31 cellular contexts compared by ENCODE assay signal in the genomic region with DNA sequence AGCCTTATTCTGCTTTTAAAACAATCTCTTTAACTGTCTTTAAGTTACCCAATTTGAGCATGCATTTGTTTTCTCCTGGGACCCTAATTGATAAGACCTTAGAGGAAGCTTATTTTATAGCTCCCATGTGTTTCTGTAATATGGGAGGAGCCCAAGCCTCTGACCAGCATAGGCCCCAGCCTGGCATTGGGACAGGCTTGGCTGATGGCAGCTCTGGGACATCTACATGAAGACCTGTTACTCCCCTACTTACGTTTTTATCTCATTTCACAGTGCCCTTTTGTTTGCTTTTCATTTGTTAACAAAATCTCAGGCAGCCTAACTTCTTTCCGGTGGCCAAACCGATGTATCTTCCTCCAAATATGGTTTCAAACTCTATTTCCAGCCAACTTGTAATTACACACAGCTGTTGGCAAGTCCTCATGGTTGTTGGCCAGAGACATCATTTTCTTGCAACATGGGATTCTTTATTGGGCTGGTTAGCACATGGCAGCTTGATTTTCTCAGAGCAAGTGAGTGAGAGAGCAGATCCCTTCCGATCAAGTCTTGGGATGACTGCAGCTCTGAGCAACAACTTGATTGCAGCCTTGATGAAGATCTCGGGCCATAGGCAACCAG.
DNase-seq lines count a peak whose midpoint lies in the region; ATAC-seq and TF ChIP-seq lines count a peak whose summit lies in the region.
"Had no signal": no experiment of that assay in that cellular context is flagged by ENCODE, and none has a peak within 500 bp of the region (broad histone marks: within the 10 kb centered on the region; RNA-seq: fewer than 3 reads in every experiment).

No MANE protein-coding gene starts in this region.

- H3K4me3 Mint-ChIP-seq in activated CD8-positive, alpha-beta T cell treated with anti-CD3 and anti-CD28 coated beads for 36 hours: no peak overlapping the region
- H3K4me3 Mint-ChIP-seq: activated naive CD4-positive, alpha-beta T cell treated with anti-CD3 and anti-CD28 coated beads, Interleukin-2, amount 50 U/mL, for 24 hours; activated T-helper 17 cell treated with anti-CD3 and anti-CD28 coated beads, Interleukin-2, amount 50 U/mL, for 72 hours; dendritic cell treated with granulocyte-macrophage colony-stimulating factor and Interleukin-4, amounts not matched to agents 40 ng/mL and 50 ng/mL, for 4 days; mesothelial cell of epicardium; nephron progenitor cell had no signal

- no peaks in the 10 kb centered on the region for H3K36me3 Mint-ChIP-seq in activated CD8-positive, alpha-beta T cell treated with anti-CD3 and anti-CD28 coated beads for 36 hours (ENCODE audit: low read depth)
- H3K36me3 Mint-ChIP-seq: mesothelial cell of epicardium had no signal

- DNase-seq in left cardiac atrium (no peak), right atrium auricular region (ENCODE audit: low spot score) (no peak), astrocyte of the cerebellum (ENCODE audit: low read depth) (peak; percentile 29), fibroblast of villous mesenchyme (ENCODE audit: low read depth) (peak; percentile 2), midbrain (lab: John Stamatoyannopoulos, UW) (no peak), ACHN (no peak)
- no peak for DNase-seq in activated CD8-positive, alpha-beta T cell treated with anti-CD3 and anti-CD28 coated beads for 36 hours
- DNase-seq: activated CD4-positive, alpha-beta T cell treated with anti-CD3 and anti-CD28 coated beads, Interleukin-2, amount 50 U/mL, for 48 hours; activated CD8-positive, alpha-beta memory T cell treated with anti-CD3 and anti-CD28 coated beads, Interleukin-2, amount 50 U/mL, for 48 hours; central memory CD4-positive, alpha-beta T cell; foreskin melanocyte; HCEC 1CT; Kasumi-1; left lung; NCI-H1092 treated with DMSO at 0.1 percent for 48 hours; NCI-H2029; NCI-H345; NCI-H774; nephron progenitor cell; posterior cingulate gyrus; SIG-M5; stimulated activated CD8-positive, alpha-beta memory T cell treated with anti-CD3 and anti-CD28 coated beads, Interleukin-4, amount 100 ng/mL, for 48 hours; stomach; trophoblast cell had no signal

- in situ Hi-C loops in astrocyte of the cerebellum (cut with HindIII; ENCODE audit: low sequenced_read_pairs): no loop called here
- in situ Hi-C loops in ACHN (cut with HindIII; ENCODE audit: low pct_ligation_motif_present, low pct_unique_long_range_greater_than_20kb, low sequenced_read_pairs): no loop called here

- TF ChIP-seq CTCF in right atrium auricular region (IDR thresholded peaks at IDR 0.05) (no peak), astrocyte of the cerebellum (IDR thresholded peaks at IDR 0.05; ENCODE audit: low read depth, low read length, missing control alignments) (no peak), fibroblast of villous mesenchyme (IDR thresholded peaks at IDR 0.05; ENCODE audit: insufficient read depth, low read depth, low read length) (no peak)
- TF ChIP-seq CTCF in activated CD8-positive, alpha-beta T cell treated with anti-CD3 and anti-CD28 coated beads for 36 hours (IDR thresholded peaks at IDR 0.05): no peak

- H3K4me3 ChIP-seq in right atrium auricular region (no peak overlapping the region), astrocyte of the cerebellum (ENCODE audit: low read depth, low read length) (no peak overlapping the region), fibroblast of villous mesenchyme (ENCODE audit: low read depth, low read length) (no peak overlapping the region)
- H3K4me3 ChIP-seq: BLaER1, hepatocyte, left lung, stomach had no signal

- no peaks in the 10 kb centered on the region for H3K4me1 ChIP-seq in right atrium auricular region
- H3K4me1 ChIP-seq: BLaER1, left lung, stomach had no signal

- no peak overlapping the region for H3K27ac Mint-ChIP-seq in activated CD8-positive, alpha-beta T cell treated with anti-CD3 and anti-CD28 coated beads for 36 hours
- H3K27ac Mint-ChIP-seq: activated naive CD4-positive, alpha-beta T cell treated with anti-CD3 and anti-CD28 coated beads, Interleukin-2, amount 50 U/mL, for 24 hours; activated T-helper 17 cell treated with anti-CD3 and anti-CD28 coated beads, Interleukin-2, amount 50 U/mL, for 72 hours; dendritic cell treated with granulocyte-macrophage colony-stimulating factor and Interleukin-4, amounts not matched to agents 40 ng/mL and 50 ng/mL, for 4 days; mesothelial cell of epicardium; nephron progenitor cell had no signal

- no peak overlapping the region for H3K27ac ChIP-seq in right atrium auricular region
- H3K27ac ChIP-seq: BLaER1, hepatocyte, left lung, stomach had no signal

- peak; percentile 44 to 70 for ATAC-seq in left cardiac atrium
- no peak for ATAC-seq in activated CD8-positive, alpha-beta T cell treated with anti-CD3 and anti-CD28 coated beads for 36 hours
- ATAC-seq in GM19395 (IDR thresholded peaks at IDR 0.05; ENCODE audit: unreplicated experiment): no peak
- ATAC-seq: activated T-helper 17 cell treated with anti-CD3 and anti-CD28 coated beads, Interleukin-2, amount 50 U/mL, for 72 hours; left lung had no signal

- intact Hi-C loops in left cardiac atrium (cut with DNase I): no loop called here
- intact Hi-C loops in activated CD8-positive, alpha-beta T cell treated with anti-CD3 and anti-CD28 coated beads for 36 hours (cut with micrococcal nuclease): no loop called here

- no peaks in the 10 kb centered on the region for H3K27me3 ChIP-seq in right atrium auricular region
- H3K27me3 ChIP-seq: BLaER1, hepatocyte, left lung, stomach had no signal

- peaks cover 6% of the 10 kb centered on the region for H3K9me3 Mint-ChIP-seq in activated CD8-positive, alpha-beta T cell treated with anti-CD3 and anti-CD28 coated beads for 36 hours

- no peaks in the 10 kb centered on the region for H3K27me3 Mint-ChIP-seq in activated CD8-positive, alpha-beta T cell treated with anti-CD3 and anti-CD28 coated beads for 36 hours
- H3K27me3 Mint-ChIP-seq: dendritic cell treated with granulocyte-macrophage colony-stimulating factor and Interleukin-4, amounts not matched to agents 40 ng/mL and 50 ng/mL, for 4 days had no signal

- H3K4me1 Mint-ChIP-seq in activated CD8-positive, alpha-beta T cell treated with anti-CD3 and anti-CD28 coated beads for 36 hours (ENCODE audit: low read depth): no peaks in the 10 kb centered on the region
- H3K4me1 Mint-ChIP-seq: activated naive CD4-positive, alpha-beta T cell treated with anti-CD3 and anti-CD28 coated beads, Interleukin-2, amount 50 U/mL, for 24 hours; activated T-helper 17 cell treated with anti-CD3 and anti-CD28 coated beads, Interleukin-2, amount 50 U/mL, for 72 hours; mesothelial cell of epicardium; nephron progenitor cell had no signal

- no peaks in the 10 kb centered on the region for H3K36me3 ChIP-seq in right atrium auricular region
- H3K36me3 ChIP-seq: BLaER1, left lung, stomach had no signal

- H3K9me3 ChIP-seq in right atrium auricular region: no peaks in the 10 kb centered on the region
- H3K9me3 ChIP-seq: stomach had no signal

- POLR2A ChIA-PET in activated CD8-positive, alpha-beta T cell treated with anti-CD3 and anti-CD28 coated beads for 36 hours (lab: Charles Lee): no interaction called here

- CTCF ChIA-PET in activated CD8-positive, alpha-beta T cell treated with anti-CD3 and anti-CD28 coated beads for 36 hours (lab: Charles Lee): no interaction called here

Comparison
In these comparisons a context has a peak if more than half of its experiments do, and no peak if none do; other contexts are left out.
1. ATAC-seq: peak in left cardiac atrium (2 of 2); none in activated CD8-positive, alpha-beta T cell treated with anti-CD3 and anti-CD28 coated beads for 36 hours (single experiment) and GM19395 (single experiment).
2. DNase-seq: peak in astrocyte of the cerebellum (single experiment) and fibroblast of villous mesenchyme (single experiment); none in left cardiac atrium (single experiment), right atrium auricular region (single experiment), midbrain (single experiment), ACHN (single experiment) and activated CD8-positive, alpha-beta T cell treated with anti-CD3 and anti-CD28 coated beads for 36 hours (single experiment).